In the genomic region with DNA sequence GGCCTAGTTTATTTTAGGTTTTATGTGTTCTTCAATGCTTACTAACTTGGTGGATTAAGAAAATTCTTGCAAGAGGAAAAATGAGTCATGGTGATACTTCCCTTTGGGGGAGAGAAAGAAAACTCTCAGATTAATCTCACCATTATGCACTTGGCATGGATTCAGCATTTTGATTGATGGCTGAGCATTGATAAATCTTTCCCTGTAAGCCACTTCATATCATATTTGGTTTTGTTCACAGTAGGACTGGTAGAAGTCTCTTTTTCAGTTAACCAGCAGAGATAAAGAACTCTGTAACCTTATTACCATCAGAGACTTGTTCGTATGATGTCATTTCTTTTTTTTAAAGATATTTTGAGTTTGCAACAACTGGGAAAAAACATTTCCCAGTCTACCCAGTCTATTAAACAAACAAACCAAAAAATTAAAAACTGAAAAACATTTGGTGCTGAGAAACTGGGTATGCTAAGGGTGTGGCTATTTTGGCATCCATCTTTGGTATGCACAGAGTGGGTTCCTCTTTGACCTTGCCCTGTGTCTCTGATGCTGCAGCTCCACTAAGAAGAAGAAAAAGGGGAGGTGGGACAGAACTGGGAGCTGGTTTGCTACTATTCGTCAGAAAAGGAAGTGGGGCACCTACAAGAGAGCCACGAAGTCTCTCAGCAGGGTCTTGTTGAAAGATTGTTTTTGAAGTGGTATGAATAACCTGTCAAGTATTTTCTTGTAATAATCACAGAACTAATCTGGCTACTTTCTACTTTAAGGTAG, we compare ENCODE assay signal across 9 cellular contexts. TPM values are rescaled to one million over a fixed set of nuclear protein-coding genes. Genes with fewer than 3 reads are reported as not detected.
A peak's percentile ranks its signal among the peaks of the same experiment; 100 is the strongest.
DNase-seq lines count a peak whose midpoint lies in the region; ATAC-seq and TF ChIP-seq lines count a peak whose summit lies in the region.
"Had no signal": no experiment of that assay in that cellular context is flagged by ENCODE, and none has a peak within 500 bp of the region (broad histone marks: within the 10 kb centered on the region; RNA-seq: fewer than 3 reads in every experiment).

No MANE protein-coding gene starts in this region.

- H3K4me1 ChIP-seq in fibroblast of lung (ENCODE audit: control insufficient read depth, extremely low read depth, insufficient read depth, low read length) (peaks cover 19% of the 10 kb centered on the region), spleen (peaks cover 25 to 99% (median 68%) of the 10 kb centered on the region in 6 donors)

- peak overlapping the region; percentile 75 for H3K4me2 ChIP-seq in fibroblast of lung (ENCODE audit: extremely low read depth, insufficient read depth, low read length)

- H3K4me3 ChIP-seq in HL-60 (replicated peaks; ENCODE audit: insufficient read depth, low read length) (no peak overlapping the region), fibroblast of lung (replicated peaks in 1 of 4; ENCODE audit: control extremely low read depth in 1 of 4, insufficient read depth in 1 of 4, low read depth in 3 of 4, low read length in 4 of 4) (no peak overlapping the region), spleen (no peak overlapping the region)

- no peak overlapping the region for H3K9ac ChIP-seq in fibroblast of lung (ENCODE audit: insufficient read depth, low read length)

- peak overlapping the region; percentile 47 for H3K27ac ChIP-seq in HL-60 (replicated peaks)
- H3K27ac ChIP-seq in fibroblast of lung (ENCODE audit: insufficient read depth, low read length), result peak overlapping the region; percentile 59
- peak overlapping the region in 7 of 8 donors; percentile 1 to 73 (median 61) for H3K27ac ChIP-seq in spleen

- H3K27me3 ChIP-seq in HL-60 (ENCODE audit: insufficient read depth, poor library complexity, severe bottlenecking) (no peaks in the 10 kb centered on the region), fibroblast of lung (ENCODE audit: control insufficient read depth, insufficient read depth, low read length) (no peaks in the 10 kb centered on the region), spleen (replicated peaks in 1 of 7) (no peaks in the 10 kb centered on the region)

- intact Hi-C loops in spleen (cut with DNase I; ENCODE audit: low total_unique reads), result no loop called here

- TF ChIP-seq CTCF in HL-60 (IDR thresholded peaks at IDR 0.05; ENCODE audit: insufficient read depth, low read length), result no peak
- no peak for TF ChIP-seq CTCF in fibroblast of lung (conservative IDR thresholded peaks at IDR 0.05 in 1 of 2, IDR thresholded peaks at IDR 0.05 in 1 of 2; ENCODE audit: low read depth in 1 of 2, low read length in 2 of 2)
- TF ChIP-seq CTCF in spleen (IDR thresholded peaks at IDR 0.05 in 8 of 11, conservative IDR thresholded peaks at IDR 0.05 in 3 of 11), result no peak

- no peaks in the 10 kb centered on the region for H4K20me1 ChIP-seq in fibroblast of lung (ENCODE audit: control insufficient read depth, extremely low read depth, insufficient read depth, low read length)

- H3K79me2 ChIP-seq in fibroblast of lung (ENCODE audit: control insufficient read depth, insufficient read depth, low read length), result peaks cover 94% of the 10 kb centered on the region

- 31 to 40% (median 37%) methylated on average over 3 of the region's 3 CpGs for WGBS in spleen, 5 donors

- no peaks in the 10 kb centered on the region for H3K9me3 ChIP-seq in fibroblast of lung (ENCODE audit: control insufficient read depth, insufficient read depth, low read depth, low read length)
- no peaks in the 10 kb centered on the region for H3K9me3 ChIP-seq in spleen

- no peak overlapping the region for H2AFZ ChIP-seq in fibroblast of lung (ENCODE audit: low read length)

- no peaks in the 10 kb centered on the region for H3K36me3 ChIP-seq in fibroblast of lung (ENCODE audit: control insufficient read depth, insufficient read depth, low read length)
- H3K36me3 ChIP-seq in spleen, result no peaks in the 10 kb centered on the region

- peak in 1 of 2 experiments; percentile 25 for DNase-seq in HL-60 (ENCODE audit: low read depth in 1 of 2, low spot score in 1 of 2)
- DNase-seq in fibroblast of lung (ENCODE audit: low read depth in 2 of 2), result peak; percentile 66 to 83
- DNase-seq in spleen, result no peak
- DNase-seq in DMS153 treated with DMSO at 0.1 percent for 48 hours (lab: John Stamatoyannopoulos, UW; ENCODE audit: unreplicated experiment), result no peak
- no peak for DNase-seq in ureter (ENCODE audit: low spot score)

- ATAC-seq in SK-N-SH treated with all-trans-retinoic acid at 6 μM for 48 hours, result peak; percentile 62
- ATAC-seq in HG02970 (IDR thresholded peaks at IDR 0.05; ENCODE audit: low FRiP score, unreplicated experiment), result no peak
- ATAC-seq in HG02610 (IDR thresholded peaks at IDR 0.05; ENCODE audit: unreplicated experiment), result no peak
- ATAC-seq: WTC11 had no signal

- no peak for TF ChIP-seq POLR2A in spleen (IDR thresholded peaks at IDR 0.05)

TF ChIP-seq in SK-N-SH treated with all-trans-retinoic acid at 6 μM for 48 hours, 23 proteins besides CTCF, POLR2A, EP300 and RAD21:
- TF ChIP-seq CSDC2 (CRISPR knock-in tag; IDR thresholded peaks at IDR 0.05) (no peak), RARB (CRISPR knock-in tag; IDR thresholded peaks at IDR 0.05) (no peak), ISL1 (CRISPR knock-in tag; IDR thresholded peaks at IDR 0.05) (peak; percentile 72), ZNF8 (CRISPR knock-in tag; IDR thresholded peaks at IDR 0.05) (no peak)
- TF ChIP-seq, protein P1, sequence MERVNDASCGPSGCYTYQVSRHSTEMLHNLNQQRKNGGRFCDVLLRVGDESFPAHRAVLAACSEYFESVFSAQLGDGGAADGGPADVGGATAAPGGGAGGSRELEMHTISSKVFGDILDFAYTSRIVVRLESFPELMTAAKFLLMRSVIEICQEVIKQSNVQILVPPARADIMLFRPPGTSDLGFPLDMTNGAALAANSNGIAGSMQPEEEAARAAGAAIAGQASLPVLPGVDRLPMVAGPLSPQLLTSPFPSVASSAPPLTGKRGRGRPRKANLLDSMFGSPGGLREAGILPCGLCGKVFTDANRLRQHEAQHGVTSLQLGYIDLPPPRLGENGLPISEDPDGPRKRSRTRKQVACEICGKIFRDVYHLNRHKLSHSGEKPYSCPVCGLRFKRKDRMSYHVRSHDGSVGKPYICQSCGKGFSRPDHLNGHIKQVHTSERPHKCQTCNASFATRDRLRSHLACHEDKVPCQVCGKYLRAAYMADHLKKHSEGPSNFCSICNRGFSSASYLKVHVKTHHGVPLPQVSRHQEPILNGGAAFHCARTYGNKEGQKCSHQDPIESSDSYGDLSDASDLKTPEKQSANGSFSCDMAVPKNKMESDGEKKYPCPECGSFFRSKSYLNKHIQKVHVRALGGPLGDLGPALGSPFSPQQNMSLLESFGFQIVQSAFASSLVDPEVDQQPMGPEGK (CRISPR knock-in tag; IDR thresholded peaks at IDR 0.05; ENCODE audit: borderline replicate concordance), result peak; percentile 33; the same call in 1 of the 2 replicates
- TF ChIP-seq, protein P2, sequence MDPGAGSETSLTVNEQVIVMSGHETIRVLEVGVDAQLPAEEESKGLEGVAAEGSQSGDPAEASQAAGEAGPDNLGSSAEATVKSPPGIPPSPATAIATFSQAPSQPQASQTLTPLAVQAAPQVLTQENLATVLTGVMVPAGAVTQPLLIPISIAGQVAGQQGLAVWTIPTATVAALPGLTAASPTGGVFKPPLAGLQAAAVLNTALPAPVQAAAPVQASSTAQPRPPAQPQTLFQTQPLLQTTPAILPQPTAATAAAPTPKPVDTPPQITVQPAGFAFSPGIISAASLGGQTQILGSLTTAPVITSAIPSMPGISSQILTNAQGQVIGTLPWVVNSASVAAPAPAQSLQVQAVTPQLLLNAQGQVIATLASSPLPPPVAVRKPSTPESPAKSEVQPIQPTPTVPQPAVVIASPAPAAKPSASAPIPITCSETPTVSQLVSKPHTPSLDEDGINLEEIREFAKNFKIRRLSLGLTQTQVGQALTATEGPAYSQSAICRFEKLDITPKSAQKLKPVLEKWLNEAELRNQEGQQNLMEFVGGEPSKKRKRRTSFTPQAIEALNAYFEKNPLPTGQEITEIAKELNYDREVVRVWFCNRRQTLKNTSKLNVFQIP (CRISPR knock-in tag; IDR thresholded peaks at IDR 0.05; ENCODE audit: borderline replicate concordance, low read depth), result 0 out of 2 replicates have a peak, but pooled peaks have one; percentile 17

RNA-seq across cellular contexts. Expression of a gene that starts 17.2 kb away (rescaled TPM):
- 30.6 and 35.3 TPM in 2 replicates for total RNA-seq in fibroblast of lung
- polyA plus RNA-seq in fibroblast of lung, result 19.8 and 33.7 TPM in 2 replicates
- 17.5 and 30.2 TPM in 2 replicates for polyA plus RNA-seq in fibroblast of lung (2012)
- polyA minus RNA-seq in fibroblast of lung (ENCODE audit: low replicate concordance), result 5.1 and 8.0 TPM in 2 replicates
- total RNA-seq in spleen, result 10 to 100 TPM; 33.2 to 65.5 (median 55.5) TPM
- 10 to 100 TPM in 2 of 3 donors, 1 to 10 TPM in 1; 8.9 to 12.4 (median 10.7) TPM for polyA plus RNA-seq in spleen
- 44.2 TPM for total RNA-seq in ureter

Comparison
In these comparisons a context has a peak if more than half of its experiments do, and no peak if none do; other contexts are left out.
1. DNase-seq: peak in fibroblast of lung (2 of 2); none in spleen (single experiment), DMS153 treated with DMSO at 0.1 percent for 48 hours (single experiment) and ureter (single experiment).
2. Peak in every context shown above with its lines, with median percentiles within 50 percentile points of each other: H3K27ac ChIP-seq.